ENCODE assay signal across 11 cellular contexts in genomic region chr5:113245427-113246052, GRCh38.
DNase-seq lines count a peak whose midpoint lies in the region; ATAC-seq, FAIRE-seq and TF ChIP-seq lines count a peak whose summit lies in the region.
"Had no signal": no experiment of that assay in that cellular context is flagged by ENCODE, and none has a peak within 500 bp of the region (broad histone marks: within the 10 kb centered on the region; RNA-seq: fewer than 3 reads in every experiment).

No MANE protein-coding gene starts in this region.

- H3K4me2 ChIP-seq in osteoblast (ENCODE audit: insufficient read depth, low read length), result no peak overlapping the region

- peaks cover 26% of the 10 kb centered on the region for H3K4me1 ChIP-seq in osteoblast (ENCODE audit: insufficient read depth, low read length)

- TF ChIP-seq CTCF in osteoblast (IDR thresholded peaks at IDR 0.05; ENCODE audit: extremely low read depth, low read depth, low read length), result no peak

- no peaks in the 10 kb centered on the region for H3K79me2 ChIP-seq in osteoblast (ENCODE audit: insufficient read depth, low read length)

- DNase-seq in epithelial cell of prostate (ENCODE audit: low read depth, low spot score) (no peak), osteoblast (ENCODE audit: insufficient read length, low spot score, missing footprints) (no peak), NOMO-1 treated with DMSO at 0.1 percent for 48 hours (lab: John Stamatoyannopoulos, UW; ENCODE audit: unreplicated experiment) (no peak), HTR-8/SVneo (ENCODE audit: insufficient read length, low spot score) (no peak)
- DNase-seq in activated T-cell treated with anti-CD3 and anti-CD28 coated beads, Interleukin-2, amount 50 U/mL, for 1 hour, result no peak
- DNase-seq: dermis blood vessel endothelial cell, mucosa of descending colon, NCI-H1105 treated with DMSO at 0.1 percent for 48 hours had no signal

- H3K36me3 ChIP-seq in osteoblast (ENCODE audit: insufficient read depth, low read length), result no peaks in the 10 kb centered on the region

- H3K9me3 ChIP-seq in osteoblast (ENCODE audit: low read depth, low read length), result no peaks in the 10 kb centered on the region
- H3K9me3 ChIP-seq: mucosa of descending colon had no signal

- H4K20me1 ChIP-seq in osteoblast (ENCODE audit: insufficient read depth, low read length), result no peaks in the 10 kb centered on the region

- peak overlapping the region; percentile 35 for H2AFZ ChIP-seq in osteoblast (ENCODE audit: low read length)

- peak; percentile 68 for ATAC-seq in GM18511 (IDR thresholded peaks at IDR 0.05; ENCODE audit: unreplicated experiment)
- peak; percentile 63 for ATAC-seq in HG03432 (IDR thresholded peaks at IDR 0.05; ENCODE audit: unreplicated experiment)
- ATAC-seq in HG02981 (IDR thresholded peaks at IDR 0.05; ENCODE audit: unreplicated experiment), result no peak

- no peak overlapping the region for H3K4me3 ChIP-seq in osteoblast (ENCODE audit: insufficient read depth, low read length)
- H3K4me3 ChIP-seq: mucosa of descending colon had no signal

- H3K27ac ChIP-seq in epithelial cell of prostate (peak overlapping the region; percentile 36), osteoblast (ENCODE audit: low read depth, low read length) (peak overlapping the region; percentile 90)

- no peaks in the 10 kb centered on the region for H3K27me3 ChIP-seq in osteoblast (ENCODE audit: insufficient read depth, low read length)

- FAIRE-seq in HTR-8/SVneo (lab: Jason Lieb, UNC), result no peak
